Comparison of ENCODE assay signal across 1 cellular context in genomic region chr14:24818054-24818822, GRCh38.
TF ChIP-seq lines count a peak whose summit lies in the region.

No MANE protein-coding gene starts in this region.

TF ChIP-seq in HepG2, 621 proteins besides CTCF, POLR2A, EP300 and RAD21 (continued from another document and continues in another):
- TF ChIP-seq THAP8 (CRISPR knock-in tag; IDR thresholded peaks at IDR 0.05; ENCODE audit: borderline replicate concordance) (no peak; the same call in 1 of the 2 replicates), ELF4 (CRISPR knock-in tag; IDR thresholded peaks at IDR 0.05; ENCODE audit: borderline replicate concordance) (no peak; the same call in 1 of the 2 replicates), ZNF18 (CRISPR knock-in tag; IDR thresholded peaks at IDR 0.05; ENCODE audit: insufficient replicate concordance) (peak; percentile 79), EZH2 (conservative IDR thresholded peaks at IDR 0.05; ENCODE audit: low read depth, low read length) (no peak), BHLHE40 (IDR thresholded peaks at IDR 0.05; ENCODE audit: low read length) (peak; percentile 58; the same call in 1 of the 2 replicates), CHD2 (IDR thresholded peaks at IDR 0.05; ENCODE audit: low read depth, low read length) (no peak), ZNF335 (CRISPR knock-in tag; IDR thresholded peaks at IDR 0.05) (peak; percentile 80; the same call in 1 of the 2 replicates), PHF5A (CRISPR knock-in tag; IDR thresholded peaks at IDR 0.05; ENCODE audit: low read depth, unreplicated experiment) (peak; percentile 33), ZNF556 (CRISPR knock-in tag; IDR thresholded peaks at IDR 0.05; ENCODE audit: borderline replicate concordance) (no peak; the same call in 1 of the 2 replicates), ZNF784 (CRISPR knock-in tag; IDR thresholded peaks at IDR 0.05; ENCODE audit: borderline replicate concordance) (peak; percentile 98), GTF3A (CRISPR knock-in tag; conservative IDR thresholded peaks at IDR 0.05) (0 out of 2 replicates have a peak, but pooled peaks have one; percentile 84), CBX1 (IDR thresholded peaks at IDR 0.05; ENCODE audit: low read depth) (peak; percentile 83), MIER3 (CRISPR knock-in tag; IDR thresholded peaks at IDR 0.05; ENCODE audit: borderline replicate concordance) (peak; percentile 96), POLR2AphosphoS2 (IDR thresholded peaks at IDR 0.05; ENCODE audit: low read depth, low read length) (no peak), HOXA5 (CRISPR knock-in tag; IDR thresholded peaks at IDR 0.05) (peak; percentile 91), KLF6 (CRISPR knock-in tag; IDR thresholded peaks at IDR 0.05) (peak; percentile 94), ZNF777 (CRISPR knock-in tag; IDR thresholded peaks at IDR 0.05) (peak; percentile 49; the same call in 1 of the 2 replicates), ZNF781 (CRISPR knock-in tag; IDR thresholded peaks at IDR 0.05; ENCODE audit: borderline replicate concordance, not compliant biosample characterization) (peak; percentile 77), HNF4G (IDR thresholded peaks at IDR 0.05; ENCODE audit: borderline replicate concordance, low read depth, low read length) (peak; percentile 91), HNF4G (CRISPR knock-in tag; IDR thresholded peaks at IDR 0.05; ENCODE audit: borderline replicate concordance, low read depth) (0 out of 2 replicates have a peak, but pooled peaks have one; percentile 42), ZEB1 (IDR thresholded peaks at IDR 0.05; ENCODE audit: insufficient replicate concordance, low read depth) (no peak), GFI1 (CRISPR knock-in tag; IDR thresholded peaks at IDR 0.05; ENCODE audit: borderline replicate concordance) (peak; percentile 83; the same call in 1 of the 2 replicates), JARID2 (CRISPR knock-in tag; IDR thresholded peaks at IDR 0.05; ENCODE audit: insufficient replicate concordance) (no peak), PHB2 (IDR thresholded peaks at IDR 0.05; ENCODE audit: partially characterized antibody) (no peak), NONO (IDR thresholded peaks at IDR 0.05) (no peak), NONO (CRISPR knock-in tag; conservative IDR thresholded peaks at IDR 0.05) (peak; percentile 87), HOXA9 (CRISPR knock-in tag; IDR thresholded peaks at IDR 0.05; ENCODE audit: borderline replicate concordance) (peak; percentile 83), RXRA (CRISPR knock-in tag; IDR thresholded peaks at IDR 0.05) (0 out of 2 replicates have a peak, but pooled peaks have one; percentile 36), NR2F1 (CRISPR knock-in tag; IDR thresholded peaks at IDR 0.05) (peak in 1 of 2 experiments; percentile 52; a peak in 3 of 4 replicates), ZNF350 (CRISPR knock-in tag; IDR thresholded peaks at IDR 0.05; ENCODE audit: borderline replicate concordance, low read depth) (peak; percentile 63), ZNF251 (CRISPR knock-in tag; IDR thresholded peaks at IDR 0.05) (peak; percentile 84; the same call in 1 of the 2 replicates), ZNF430 (CRISPR knock-in tag; IDR thresholded peaks at IDR 0.05) (peak; percentile 94), ZNF34 (CRISPR knock-in tag; IDR thresholded peaks at IDR 0.05; ENCODE audit: borderline replicate concordance) (peak; percentile 84), ZNF879 (CRISPR knock-in tag; IDR thresholded peaks at IDR 0.05) (peak; percentile 76; the same call in 1 of the 2 replicates), MEF2D (CRISPR knock-in tag; IDR thresholded peaks at IDR 0.05) (peak; percentile 86), SNAI1 (CRISPR knock-in tag; IDR thresholded peaks at IDR 0.05; ENCODE audit: borderline replicate concordance) (peak; percentile 96; the same call in 1 of the 2 replicates), ZNF703 (CRISPR knock-in tag; IDR thresholded peaks at IDR 0.05; ENCODE audit: borderline replicate concordance) (peak; percentile 94), ZNF513 (CRISPR knock-in tag; conservative IDR thresholded peaks at IDR 0.05) (no peak), HNF1B (CRISPR knock-in tag; IDR thresholded peaks at IDR 0.05) (peak; percentile 71; the same call in 1 of the 2 replicates), KLF11 (CRISPR knock-in tag; IDR thresholded peaks at IDR 0.05) (0 out of 2 replicates have a peak, but pooled peaks have one; percentile 63), RBAK (CRISPR knock-in tag; IDR thresholded peaks at IDR 0.05) (peak; percentile 9; the same call in 1 of the 2 replicates), SALL1 (CRISPR knock-in tag; IDR thresholded peaks at IDR 0.05) (peak; percentile 94), KLF9 (CRISPR knock-in tag; IDR thresholded peaks at IDR 0.05; ENCODE audit: low read depth) (no peak), TCF12 (IDR thresholded peaks at IDR 0.05) (no peak), TCF12 (CRISPR knock-in tag; IDR thresholded peaks at IDR 0.05) (0 out of 2 replicates have a peak, but pooled peaks have one; percentile 48), AKAP8 (CRISPR knock-in tag; IDR thresholded peaks at IDR 0.05) (peak; percentile 82), ZSCAN31 (CRISPR knock-in tag; IDR thresholded peaks at IDR 0.05; ENCODE audit: low read depth) (peak; percentile 96), ZNF326 (CRISPR knock-in tag; IDR thresholded peaks at IDR 0.05; ENCODE audit: borderline replicate concordance) (no peak), HES4 (CRISPR knock-in tag; IDR thresholded peaks at IDR 0.05; ENCODE audit: borderline replicate concordance) (peak; percentile 32), TMF1 (CRISPR knock-in tag; IDR thresholded peaks at IDR 0.05; ENCODE audit: low read depth) (peak; percentile 67; the same call in 1 of the 2 replicates), LCORL (IDR thresholded peaks at IDR 0.05) (no peak), LCORL (CRISPR knock-in tag; IDR thresholded peaks at IDR 0.05) (peak; percentile 83), MEIS1 (CRISPR knock-in tag; IDR thresholded peaks at IDR 0.05; ENCODE audit: borderline replicate concordance) (peak; percentile 65), MAX (IDR thresholded peaks at IDR 0.05) (no peak), ZNF281 (CRISPR knock-in tag; IDR thresholded peaks at IDR 0.05; ENCODE audit: borderline replicate concordance) (peak; percentile 7; the same call in 1 of the 2 replicates), ZNF12 (CRISPR knock-in tag; IDR thresholded peaks at IDR 0.05) (peak; percentile 99), ZNF609 (CRISPR knock-in tag; IDR thresholded peaks at IDR 0.05; ENCODE audit: borderline replicate concordance) (no peak), NCOA2 (CRISPR knock-in tag; IDR thresholded peaks at IDR 0.05) (peak; percentile 91), ZNF224 (CRISPR knock-in tag; IDR thresholded peaks at IDR 0.05) (peak; percentile 98), RFXAP (CRISPR knock-in tag; IDR thresholded peaks at IDR 0.05; ENCODE audit: borderline replicate concordance) (peak; percentile 95), ZNF576 (CRISPR knock-in tag; IDR thresholded peaks at IDR 0.05) (0 out of 2 replicates have a peak, but pooled peaks have one; percentile 67)
